Comparison of ENCODE assay signal across 8 cellular contexts in the genomic region with DNA sequence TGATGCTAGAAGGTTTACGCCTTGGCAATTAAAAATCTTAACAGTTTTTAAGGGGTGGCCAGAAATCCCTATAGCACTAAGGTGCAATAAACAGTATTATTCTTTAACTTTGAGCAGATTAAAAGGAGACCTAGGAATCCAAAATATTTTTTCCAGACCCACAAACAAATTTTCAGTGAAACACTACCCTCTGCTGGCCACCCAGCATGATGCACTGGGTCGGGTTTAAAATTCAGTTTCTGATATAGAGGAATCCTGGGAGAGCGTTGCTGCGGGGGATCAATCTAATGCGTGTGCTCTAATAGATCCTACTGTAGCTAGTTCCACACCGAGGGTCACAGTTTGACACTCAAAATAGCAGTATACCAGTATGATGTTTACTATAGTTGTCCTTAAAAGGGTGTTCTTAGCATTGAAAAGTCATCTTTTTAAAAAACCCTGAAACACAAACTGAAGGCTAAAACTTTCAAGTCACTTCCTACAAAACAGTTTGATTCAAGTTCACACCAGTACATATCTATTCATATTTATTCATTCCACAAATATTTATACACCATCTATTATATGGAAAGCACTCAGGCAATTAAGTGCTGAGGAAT. TPM values are rescaled to one million over a fixed set of nuclear protein-coding genes. Genes with fewer than 3 reads are reported as not detected.
A peak's percentile ranks its signal among the peaks of the same experiment; 100 is the strongest.
DNase-seq lines count a peak whose midpoint lies in the region; ATAC-seq, FAIRE-seq and TF ChIP-seq lines count a peak whose summit lies in the region.

No MANE protein-coding gene starts in this region.

- no peak overlapping the region for H3K27ac Mint-ChIP-seq in natural killer cell
- no peak overlapping the region for H3K27ac Mint-ChIP-seq in natural killer cell treated with Interleukin-12 subunit alpha and Interleukin-12 subunit beta and Interleukin-15 and Interleukin-18, amount 100 ng/mL, for 72 hours
- H3K27ac Mint-ChIP-seq in activated T-cell treated with anti-CD3 and anti-CD28 coated beads, Interleukin-2, amount 50 U/mL, for 72 hours = no peak overlapping the region

- no peak for FAIRE-seq in pancreas (lab: Jason Lieb, UNC)

- no peaks in the 10 kb centered on the region for H3K27me3 ChIP-seq in pancreas

- H3K36me3 ChIP-seq in pancreas = no peaks in the 10 kb centered on the region

- no peak overlapping the region for H3K4me3 Mint-ChIP-seq in natural killer cell
- no peak overlapping the region for H3K4me3 Mint-ChIP-seq in natural killer cell treated with Interleukin-12 subunit alpha and Interleukin-12 subunit beta and Interleukin-15 and Interleukin-18, amount 100 ng/mL, for 72 hours
- H3K4me3 Mint-ChIP-seq in activated T-cell treated with anti-CD3 and anti-CD28 coated beads, Interleukin-2, amount 50 U/mL, for 72 hours = no peak overlapping the region

- TF ChIP-seq CTCF in natural killer cell (IDR thresholded peaks at IDR 0.05) (peak; percentile 86), pancreas (IDR thresholded peaks at IDR 0.05) (peak; percentile 62 to 84 (median 75))

- no peaks in the 10 kb centered on the region for H3K9me3 Mint-ChIP-seq in natural killer cell
- no peaks in the 10 kb centered on the region for H3K9me3 Mint-ChIP-seq in natural killer cell treated with Interleukin-12 subunit alpha and Interleukin-12 subunit beta and Interleukin-15 and Interleukin-18, amount 100 ng/mL, for 72 hours
- H3K9me3 Mint-ChIP-seq in activated T-cell treated with anti-CD3 and anti-CD28 coated beads, Interleukin-2, amount 50 U/mL, for 72 hours = no peaks in the 10 kb centered on the region

- no peaks in the 10 kb centered on the region for H3K27me3 Mint-ChIP-seq in natural killer cell (ENCODE audit: low read depth in 2 of 2)
- no peaks in the 10 kb centered on the region for H3K27me3 Mint-ChIP-seq in natural killer cell treated with Interleukin-12 subunit alpha and Interleukin-12 subunit beta and Interleukin-15 and Interleukin-18, amount 100 ng/mL, for 72 hours
- H3K27me3 Mint-ChIP-seq in activated T-cell treated with anti-CD3 and anti-CD28 coated beads, Interleukin-2, amount 50 U/mL, for 72 hours (ENCODE audit: low read depth) = no peaks in the 10 kb centered on the region

- no peak overlapping the region for H3K4me3 ChIP-seq in pancreas

- no peaks in the 10 kb centered on the region for H3K36me3 Mint-ChIP-seq in natural killer cell
- H3K36me3 Mint-ChIP-seq in natural killer cell treated with Interleukin-12 subunit alpha and Interleukin-12 subunit beta and Interleukin-15 and Interleukin-18, amount 100 ng/mL, for 72 hours = peaks cover 12% of the 10 kb centered on the region
- H3K36me3 Mint-ChIP-seq in activated T-cell treated with anti-CD3 and anti-CD28 coated beads, Interleukin-2, amount 50 U/mL, for 72 hours (ENCODE audit: insufficient read depth in 2 of 2) = peaks cover 2 to 8% of the 10 kb centered on the region in 2 donors

- 15 to 17% methylated on average over 6 of the region's 6 CpGs for WGBS in pancreas, 2 donors

- no peak overlapping the region for H3K27ac ChIP-seq in pancreas

- intact Hi-C loops in natural killer cell (cut with micrococcal nuclease) (loop anchor here (1.0 kb wide), 1 partner anchor 785 kb away; no protein-coding TSS in a partner anchor), pancreas (cut with DNase I) (no loop called here)

- no peaks in the 10 kb centered on the region for H3K9me3 ChIP-seq in pancreas

- no peaks in the 10 kb centered on the region for H3K4me1 ChIP-seq in pancreas

- no peaks in the 10 kb centered on the region for H3K4me1 Mint-ChIP-seq in natural killer cell
- no peaks in the 10 kb centered on the region for H3K4me1 Mint-ChIP-seq in natural killer cell treated with Interleukin-12 subunit alpha and Interleukin-12 subunit beta and Interleukin-15 and Interleukin-18, amount 100 ng/mL, for 72 hours (ENCODE audit: low read depth in 2 of 2)
- peaks cover under 1% of the 10 kb centered on the region for H3K4me1 Mint-ChIP-seq in activated T-cell treated with anti-CD3 and anti-CD28 coated beads, Interleukin-2, amount 50 U/mL, for 72 hours (ENCODE audit: low read depth)

- peak; percentile 68 to 73 (median 71) for ATAC-seq in natural killer cell
- no peak for ATAC-seq in natural killer cell treated with Interleukin-12 subunit alpha and Interleukin-12 subunit beta and Interleukin-15 and Interleukin-18, amount 100 ng/mL, for 72 hours
- ATAC-seq in HG03108 (IDR thresholded peaks at IDR 0.05; ENCODE audit: unreplicated experiment) = peak; percentile 53
- peak in 1 of 2 donors; percentile 37 for ATAC-seq in activated T-cell treated with anti-CD3 and anti-CD28 coated beads, Interleukin-2, amount 50 U/mL, for 72 hours (replicated peaks in 1 of 2)
- ATAC-seq in pancreas = peak in 3 of 4 donors; percentile 79 to 89 (median 84)

- DNase-seq in natural killer cell (no peak), NOMO-1 treated with DMSO at 0.1 percent for 48 hours (lab: John Stamatoyannopoulos, UW; ENCODE audit: unreplicated experiment) (peak; percentile 14), germinal center (ENCODE audit: low spot score) (peak; percentile 62), pancreas (peak in 3 of 6 donors; percentile 18 to 61 (median 18)), GF-D8 (lab: John Stamatoyannopoulos, UW) (no peak)
- no peak for DNase-seq in natural killer cell treated with Interleukin-12 subunit alpha and Interleukin-12 subunit beta and Interleukin-15 and Interleukin-18, amount 100 ng/mL, for 72 hours (ENCODE audit: low spot score)
- peak; percentile 24 to 38 for DNase-seq in activated T-cell treated with anti-CD3 and anti-CD28 coated beads, Interleukin-2, amount 50 U/mL, for 72 hours

RNA-seq across cellular contexts. Expression of a gene that starts 10.2 kb away (rescaled TPM):
- total RNA-seq in natural killer cell (1 to 10 TPM; 6.6 to 7.9 (median 7.2) TPM), pancreas (1 to 10 TPM; 3.2 to 6.9 (median 4.0) TPM)
- total RNA-seq in natural killer cell treated with Interleukin-12 subunit alpha and Interleukin-12 subunit beta and Interleukin-15 and Interleukin-18, amount 100 ng/mL, for 72 hours = 10 to 100 TPM in 1 of 2 donors, 1 to 10 TPM in 1; 6.0 to 11.9 TPM
- 1 to 10 TPM; 5.3 to 6.6 TPM for total RNA-seq in activated T-cell treated with anti-CD3 and anti-CD28 coated beads, Interleukin-2, amount 50 U/mL, for 72 hours
- polyA plus RNA-seq in pancreas = 1 to 10 TPM; 3.9 to 6.4 TPM

RNA-seq across cellular contexts. Expression of a gene that starts 12.0 kb away (rescaled TPM):
- total RNA-seq in natural killer cell (10 to 100 TPM; 23.5 to 36.7 (median 30.1) TPM), pancreas (10 to 100 TPM in 3 of 6 donors, 1 to 10 TPM in 3; 8.3 to 16.1 (median 10.5) TPM)
- total RNA-seq in natural killer cell treated with Interleukin-12 subunit alpha and Interleukin-12 subunit beta and Interleukin-15 and Interleukin-18, amount 100 ng/mL, for 72 hours = 10 to 100 TPM; 22.6 to 32.6 TPM
- 10 to 100 TPM; 12.0 to 12.6 TPM for total RNA-seq in activated T-cell treated with anti-CD3 and anti-CD28 coated beads, Interleukin-2, amount 50 U/mL, for 72 hours
- polyA plus RNA-seq in pancreas = 10 to 100 TPM in 1 of 2 donors, 1 to 10 TPM in 1; 5.9 to 12.3 TPM

Comparison
In these comparisons a context has a peak if more than half of its experiments do, and no peak if none do; other contexts are left out.
1. ATAC-seq: peak in natural killer cell (3 of 3), HG03108 (single experiment) and pancreas (3 of 4); none in natural killer cell treated with Interleukin-12 subunit alpha and Interleukin-12 subunit beta and Interleukin-15 and Interleukin-18, amount 100 ng/mL, for 72 hours (0 of 2).
2. DNase-seq: peak in NOMO-1 treated with DMSO at 0.1 percent for 48 hours (single experiment), activated T-cell treated with anti-CD3 and anti-CD28 coated beads, Interleukin-2, amount 50 U/mL, for 72 hours (2 of 2) and germinal center (single experiment); none in natural killer cell (single experiment), natural killer cell treated with Interleukin-12 subunit alpha and Interleukin-12 subunit beta and Interleukin-15 and Interleukin-18, amount 100 ng/mL, for 72 hours (single experiment) and GF-D8 (single experiment).